ENCODE assay signal across 1 cellular context in the genomic region with DNA sequence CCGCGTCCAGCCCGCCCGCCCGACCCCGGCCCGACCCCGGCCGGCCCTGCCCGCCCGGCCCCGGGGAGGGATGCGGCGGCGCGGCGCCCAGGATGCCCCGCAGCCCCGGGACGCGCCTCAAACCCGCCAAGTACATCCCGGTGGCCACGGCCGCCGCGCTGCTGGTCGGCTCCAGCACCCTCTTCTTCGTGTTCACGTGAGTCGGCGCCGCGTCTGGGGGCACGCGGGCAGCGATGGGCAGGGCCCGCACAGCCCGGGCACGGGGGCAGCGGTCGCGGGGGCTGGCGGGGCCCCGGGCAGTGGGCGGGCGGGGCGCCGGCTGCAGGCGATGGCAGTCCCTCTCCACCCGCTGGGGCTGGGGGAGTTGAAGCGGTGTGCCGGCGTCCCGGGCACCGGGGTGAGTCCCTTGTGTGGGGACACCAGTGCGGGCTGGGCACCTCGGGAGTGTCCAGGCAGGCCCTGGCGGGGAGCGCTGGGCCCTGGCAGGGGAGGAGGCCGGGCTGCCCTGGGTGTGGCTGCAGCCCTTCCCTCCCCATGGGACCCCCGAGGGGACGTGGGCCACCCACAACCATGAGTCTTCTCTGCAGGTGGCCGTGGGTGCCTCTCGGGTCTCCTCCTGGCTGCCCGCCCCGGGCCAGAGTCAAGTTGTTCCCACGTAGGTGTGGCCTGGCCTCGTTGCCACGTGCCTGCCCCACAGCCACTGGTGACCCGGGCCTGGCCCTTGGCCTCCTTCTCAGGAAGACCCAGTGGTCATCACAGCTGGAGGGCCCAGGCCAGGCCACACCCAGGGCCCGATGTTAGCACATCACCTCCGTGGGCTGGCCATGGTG.
TF ChIP-seq lines count a peak whose summit lies in the region.

No MANE protein-coding gene starts in this region.

TF ChIP-seq in GM23338, 12 proteins besides CTCF, POLR2A, EP300 and RAD21:
- TF ChIP-seq CREB1 (CRISPR knock-in tag; IDR thresholded peaks at IDR 0.05; ENCODE audit: low read depth) = no peak
- TF ChIP-seq, protein P1, sequence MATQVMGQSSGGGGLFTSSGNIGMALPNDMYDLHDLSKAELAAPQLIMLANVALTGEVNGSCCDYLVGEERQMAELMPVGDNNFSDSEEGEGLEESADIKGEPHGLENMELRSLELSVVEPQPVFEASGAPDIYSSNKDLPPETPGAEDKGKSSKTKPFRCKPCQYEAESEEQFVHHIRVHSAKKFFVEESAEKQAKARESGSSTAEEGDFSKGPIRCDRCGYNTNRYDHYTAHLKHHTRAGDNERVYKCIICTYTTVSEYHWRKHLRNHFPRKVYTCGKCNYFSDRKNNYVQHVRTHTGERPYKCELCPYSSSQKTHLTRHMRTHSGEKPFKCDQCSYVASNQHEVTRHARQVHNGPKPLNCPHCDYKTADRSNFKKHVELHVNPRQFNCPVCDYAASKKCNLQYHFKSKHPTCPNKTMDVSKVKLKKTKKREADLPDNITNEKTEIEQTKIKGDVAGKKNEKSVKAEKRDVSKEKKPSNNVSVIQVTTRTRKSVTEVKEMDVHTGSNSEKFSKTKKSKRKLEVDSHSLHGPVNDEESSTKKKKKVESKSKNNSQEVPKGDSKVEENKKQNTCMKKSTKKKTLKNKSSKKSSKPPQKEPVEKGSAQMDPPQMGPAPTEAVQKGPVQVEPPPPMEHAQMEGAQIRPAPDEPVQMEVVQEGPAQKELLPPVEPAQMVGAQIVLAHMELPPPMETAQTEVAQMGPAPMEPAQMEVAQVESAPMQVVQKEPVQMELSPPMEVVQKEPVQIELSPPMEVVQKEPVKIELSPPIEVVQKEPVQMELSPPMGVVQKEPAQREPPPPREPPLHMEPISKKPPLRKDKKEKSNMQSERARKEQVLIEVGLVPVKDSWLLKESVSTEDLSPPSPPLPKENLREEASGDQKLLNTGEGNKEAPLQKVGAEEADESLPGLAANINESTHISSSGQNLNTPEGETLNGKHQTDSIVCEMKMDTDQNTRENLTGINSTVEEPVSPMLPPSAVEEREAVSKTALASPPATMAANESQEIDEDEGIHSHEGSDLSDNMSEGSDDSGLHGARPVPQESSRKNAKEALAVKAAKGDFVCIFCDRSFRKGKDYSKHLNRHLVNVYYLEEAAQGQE (IDR thresholded peaks at IDR 0.05; ENCODE audit: unreplicated experiment) = no peak
- TF ChIP-seq STAT1 (IDR thresholded peaks at IDR 0.05; ENCODE audit: unreplicated experiment) = no peak
- no peak for TF ChIP-seq ZNF331 (CRISPR knock-in tag; IDR thresholded peaks at IDR 0.05; ENCODE audit: low read depth)
- TF ChIP-seq POLR2AphosphoS5 (IDR thresholded peaks at IDR 0.05; ENCODE audit: low read depth) = no peak
- TF ChIP-seq, protein P2, sequence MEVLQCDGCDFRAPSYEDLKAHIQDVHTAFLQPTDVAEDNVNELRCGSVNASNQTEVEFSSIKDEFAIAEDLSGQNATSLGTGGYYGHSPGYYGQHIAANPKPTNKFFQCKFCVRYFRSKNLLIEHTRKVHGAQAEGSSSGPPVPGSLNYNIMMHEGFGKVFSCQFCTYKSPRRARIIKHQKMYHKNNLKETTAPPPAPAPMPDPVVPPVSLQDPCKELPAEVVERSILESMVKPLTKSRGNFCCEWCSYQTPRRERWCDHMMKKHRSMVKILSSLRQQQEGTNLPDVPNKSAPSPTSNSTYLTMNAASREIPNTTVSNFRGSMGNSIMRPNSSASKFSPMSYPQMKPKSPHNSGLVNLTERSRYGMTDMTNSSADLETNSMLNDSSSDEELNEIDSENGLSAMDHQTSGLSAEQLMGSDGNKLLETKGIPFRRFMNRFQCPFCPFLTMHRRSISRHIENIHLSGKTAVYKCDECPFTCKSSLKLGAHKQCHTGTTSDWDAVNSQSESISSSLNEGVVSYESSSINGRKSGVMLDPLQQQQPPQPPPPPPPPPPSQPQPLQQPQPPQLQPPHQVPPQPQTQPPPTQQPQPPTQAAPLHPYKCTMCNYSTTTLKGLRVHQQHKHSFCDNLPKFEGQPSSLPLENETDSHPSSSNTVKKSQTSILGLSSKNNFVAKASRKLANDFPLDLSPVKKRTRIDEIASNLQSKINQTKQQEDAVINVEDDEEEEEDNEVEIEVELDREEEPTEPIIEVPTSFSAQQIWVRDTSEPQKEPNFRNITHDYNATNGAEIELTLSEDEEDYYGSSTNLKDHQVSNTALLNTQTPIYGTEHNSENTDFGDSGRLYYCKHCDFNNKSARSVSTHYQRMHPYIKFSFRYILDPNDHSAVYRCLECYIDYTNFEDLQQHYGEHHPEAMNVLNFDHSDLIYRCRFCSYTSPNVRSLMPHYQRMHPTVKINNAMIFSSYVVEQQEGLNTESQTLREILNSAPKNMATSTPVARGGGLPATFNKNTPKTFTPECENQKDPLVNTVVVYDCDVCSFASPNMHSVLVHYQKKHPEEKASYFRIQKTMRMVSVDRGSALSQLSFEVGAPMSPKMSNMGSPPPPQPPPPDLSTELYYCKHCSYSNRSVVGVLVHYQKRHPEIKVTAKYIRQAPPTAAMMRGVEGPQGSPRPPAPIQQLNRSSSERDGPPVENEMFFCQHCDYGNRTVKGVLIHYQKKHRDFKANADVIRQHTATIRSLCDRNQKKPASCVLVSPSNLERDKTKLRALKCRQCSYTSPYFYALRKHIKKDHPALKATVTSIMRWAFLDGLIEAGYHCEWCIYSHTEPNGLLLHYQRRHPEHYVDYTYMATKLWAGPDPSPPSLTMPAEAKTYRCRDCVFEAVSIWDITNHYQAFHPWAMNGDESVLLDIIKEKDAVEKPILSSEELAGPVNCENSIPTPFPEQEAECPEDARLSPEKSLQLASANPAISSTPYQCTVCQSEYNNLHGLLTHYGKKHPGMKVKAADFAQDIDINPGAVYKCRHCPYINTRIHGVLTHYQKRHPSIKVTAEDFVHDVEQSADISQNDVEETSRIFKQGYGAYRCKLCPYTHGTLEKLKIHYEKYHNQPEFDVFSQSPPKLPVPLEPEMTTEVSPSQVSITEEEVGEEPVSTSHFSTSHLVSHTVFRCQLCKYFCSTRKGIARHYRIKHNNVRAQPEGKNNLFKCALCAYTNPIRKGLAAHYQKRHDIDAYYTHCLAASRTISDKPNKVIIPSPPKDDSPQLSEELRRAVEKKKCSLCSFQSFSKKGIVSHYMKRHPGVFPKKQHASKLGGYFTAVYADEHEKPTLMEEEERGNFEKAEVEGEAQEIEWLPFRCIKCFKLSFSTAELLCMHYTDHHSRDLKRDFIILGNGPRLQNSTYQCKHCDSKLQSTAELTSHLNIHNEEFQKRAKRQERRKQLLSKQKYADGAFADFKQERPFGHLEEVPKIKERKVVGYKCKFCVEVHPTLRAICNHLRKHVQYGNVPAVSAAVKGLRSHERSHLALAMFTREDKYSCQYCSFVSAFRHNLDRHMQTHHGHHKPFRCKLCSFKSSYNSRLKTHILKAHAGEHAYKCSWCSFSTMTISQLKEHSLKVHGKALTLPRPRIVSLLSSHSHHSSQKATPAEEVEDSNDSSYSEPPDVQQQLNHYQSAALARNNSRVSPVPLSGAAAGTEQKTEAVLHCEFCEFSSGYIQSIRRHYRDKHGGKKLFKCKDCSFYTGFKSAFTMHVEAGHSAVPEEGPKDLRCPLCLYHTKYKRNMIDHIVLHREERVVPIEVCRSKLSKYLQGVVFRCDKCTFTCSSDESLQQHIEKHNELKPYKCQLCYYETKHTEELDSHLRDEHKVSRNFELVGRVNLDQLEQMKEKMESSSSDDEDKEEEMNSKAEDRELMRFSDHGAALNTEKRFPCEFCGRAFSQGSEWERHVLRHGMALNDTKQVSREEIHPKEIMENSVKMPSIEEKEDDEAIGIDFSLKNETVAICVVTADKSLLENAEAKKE (CRISPR knock-in tag; IDR thresholded peaks at IDR 0.05) = no peak
- TF ChIP-seq EZH2 (IDR thresholded peaks at IDR 0.05; ENCODE audit: low read depth, unreplicated experiment) = no peak
- TF ChIP-seq, protein P3, sequence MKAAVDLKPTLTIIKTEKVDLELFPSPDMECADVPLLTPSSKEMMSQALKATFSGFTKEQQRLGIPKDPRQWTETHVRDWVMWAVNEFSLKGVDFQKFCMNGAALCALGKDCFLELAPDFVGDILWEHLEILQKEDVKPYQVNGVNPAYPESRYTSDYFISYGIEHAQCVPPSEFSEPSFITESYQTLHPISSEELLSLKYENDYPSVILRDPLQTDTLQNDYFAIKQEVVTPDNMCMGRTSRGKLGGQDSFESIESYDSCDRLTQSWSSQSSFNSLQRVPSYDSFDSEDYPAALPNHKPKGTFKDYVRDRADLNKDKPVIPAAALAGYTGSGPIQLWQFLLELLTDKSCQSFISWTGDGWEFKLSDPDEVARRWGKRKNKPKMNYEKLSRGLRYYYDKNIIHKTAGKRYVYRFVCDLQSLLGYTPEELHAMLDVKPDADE (IDR thresholded peaks at IDR 0.05) = no peak
- no peak for TF ChIP-seq ZNF114 (CRISPR knock-in tag; IDR thresholded peaks at IDR 0.05)
- TF ChIP-seq NANOG (IDR thresholded peaks at IDR 0.05; ENCODE audit: borderline replicate concordance) = no peak
- no peak for TF ChIP-seq EZH2phosphoT487 (IDR thresholded peaks at IDR 0.05; ENCODE audit: unreplicated experiment)
- no peak for TF ChIP-seq JUNB (IDR thresholded peaks at IDR 0.05; ENCODE audit: unreplicated experiment)
